8 cellular contexts compared by ENCODE assay signal in genomic region chr14:88562831-88563686, GRCh38. TPM values are rescaled to one million over a fixed set of nuclear protein-coding genes. Genes with fewer than 3 reads are reported as not detected.
A peak's percentile ranks its signal among the peaks of the same experiment; 100 is the strongest.
DNase-seq lines count a peak whose midpoint lies in the region; ATAC-seq and TF ChIP-seq lines count a peak whose summit lies in the region.

Gene ZC3H14, plus strand, starts transcription at chr14:88563037. Its CDS starts 97 bp downstream, at chr14:88563134.

- H3K4me1 ChIP-seq in esophagus (ENCODE audit: control insufficient read depth in 2 of 2, insufficient read depth in 2 of 2, low read length in 1 of 2) (peaks cover 0 to 3% of the 10 kb centered on the region in 2 donors), muscle layer of colon (ENCODE audit: insufficient read depth, low read length) (peaks cover 17% of the 10 kb centered on the region)

- H3K9ac ChIP-seq in muscle layer of colon (ENCODE audit: low read length) = peak within 1 kb of the TSS; percentile 20

- H3K27ac Mint-ChIP-seq in activated T-cell treated with anti-CD3 and anti-CD28 coated beads, Interleukin-2, amount 50 U/mL, for 24 hours = peak within 1 kb of the TSS; percentile 95

- no peak for TF ChIP-seq RAD21 in Ishikawa (IDR thresholded peaks at IDR 0.05; ENCODE audit: low read depth)

- peaks cover 34% of the 10 kb centered on the region for H3K36me3 Mint-ChIP-seq in activated T-cell treated with anti-CD3 and anti-CD28 coated beads, Interleukin-2, amount 50 U/mL, for 24 hours (ENCODE audit: low read depth)

- WGBS in esophagus, 2 donors = 1% methylated on average over 65 to 99 of the region's 99 CpGs

- H3K4me1 Mint-ChIP-seq in activated T-cell treated with anti-CD3 and anti-CD28 coated beads, Interleukin-2, amount 50 U/mL, for 24 hours (ENCODE audit: low read depth) = peaks cover 35% of the 10 kb centered on the region

- H3K36me3 ChIP-seq in esophagus (ENCODE audit: control insufficient read depth in 2 of 2, insufficient read depth in 2 of 2, low read length in 1 of 2) (peaks cover 0 to 1% of the 10 kb centered on the region in 2 donors), muscle layer of colon (ENCODE audit: insufficient read depth, low read length) (peaks cover 6% of the 10 kb centered on the region)

- H3K4me3 ChIP-seq in esophagus (ENCODE audit: low read depth in 1 of 2, low read length in 2 of 2) (peak within 1 kb of the TSS; percentile 88 to 96), muscle layer of colon (ENCODE audit: low read depth in 1 of 2, low read length in 2 of 2) (peak within 1 kb of the TSS; percentile 51 to 95)

- no peaks in the 10 kb centered on the region for H3K9me3 ChIP-seq in esophagus (ENCODE audit: control insufficient read depth in 2 of 2, insufficient read depth in 1 of 2, low read depth in 1 of 2, low read length in 1 of 2)
- no peaks in the 10 kb centered on the region for H3K9me3 ChIP-seq in muscle layer of colon (ENCODE audit: low read length)

- H3K27ac ChIP-seq in esophagus (ENCODE audit: low read depth in 2 of 2, low read length in 1 of 2) (peak within 1 kb of the TSS; percentile 83 to 90), muscle layer of colon (ENCODE audit: low read depth, low read length) (peak within 1 kb of the TSS; percentile 89)

- no peak for TF ChIP-seq EP300 in Ishikawa (IDR thresholded peaks at IDR 0.05; ENCODE audit: borderline replicate concordance)

- peaks cover 14% of the 10 kb centered on the region for H3K27me3 Mint-ChIP-seq in activated T-cell treated with anti-CD3 and anti-CD28 coated beads, Interleukin-2, amount 50 U/mL, for 24 hours

- DNase-seq in DMS53 treated with DMSO at 0.1 percent for 48 hours (lab: John Stamatoyannopoulos, UW; ENCODE audit: unreplicated experiment) = peak; percentile 58
- peak; percentile 93 for DNase-seq in activated T-cell treated with anti-CD3 and anti-CD28 coated beads, Interleukin-2, amount 50 U/mL, for 24 hours
- DNase-seq in stimulated activated CD8-positive, alpha-beta memory T cell treated with anti-CD3 and anti-CD28 coated beads, Interleukin-7, amount 100 ng/mL, for 4 hours (ENCODE audit: low read depth in 2 of 2) = peak; percentile 76 to 83

- peak within 1 kb of the TSS; percentile 94 for H3K4me3 Mint-ChIP-seq in activated T-cell treated with anti-CD3 and anti-CD28 coated beads, Interleukin-2, amount 50 U/mL, for 24 hours

- no peaks in the 10 kb centered on the region for H3K9me3 Mint-ChIP-seq in activated T-cell treated with anti-CD3 and anti-CD28 coated beads, Interleukin-2, amount 50 U/mL, for 24 hours

- H3K27me3 ChIP-seq in esophagus (ENCODE audit: control insufficient read depth in 1 of 2, insufficient read depth in 2 of 2, low read length in 2 of 2) = no peaks in the 10 kb centered on the region
- H3K27me3 ChIP-seq in muscle layer of colon (ENCODE audit: control insufficient read depth in 1 of 2, insufficient read depth in 2 of 2, low read length in 2 of 2) = no peaks in the 10 kb centered on the region

- peak; percentile 95 for ATAC-seq in GM21576 (IDR thresholded peaks at IDR 0.05; ENCODE audit: unreplicated experiment)

TF ChIP-seq in Ishikawa, 13 proteins besides CTCF, POLR2A, EP300 and RAD21 (continues in another document):
- TF ChIP-seq USF1 (IDR thresholded peaks at IDR 0.05) = no peak
- peak; percentile 84 for TF ChIP-seq TAF1 (IDR thresholded peaks at IDR 0.05; ENCODE audit: low read depth)
- TF ChIP-seq EGR1 (IDR thresholded peaks at IDR 0.05) = peak; percentile 93
- no peak for TF ChIP-seq CEBPB (IDR thresholded peaks at IDR 0.05)
- TF ChIP-seq CREB1 (IDR thresholded peaks at IDR 0.05; ENCODE audit: low read depth) = no peak
- peak; percentile 54; the same call in 1 of the 2 replicates for TF ChIP-seq TCF12 (IDR thresholded peaks at IDR 0.05; ENCODE audit: low read depth)
- no peak for TF ChIP-seq FOXM1 (IDR thresholded peaks at IDR 0.05; ENCODE audit: borderline replicate concordance, low read depth)
- TF ChIP-seq YY1 (IDR thresholded peaks at IDR 0.05; ENCODE audit: low read depth) = no peak
- TF ChIP-seq REST (IDR thresholded peaks at IDR 0.05; ENCODE audit: low read depth) = no peak
- no peak; the same call in none of the 2 replicates for TF ChIP-seq ZBTB7A (IDR thresholded peaks at IDR 0.05; ENCODE audit: low read depth)
- TF ChIP-seq NFIC (IDR thresholded peaks at IDR 0.05) = no peak
- TF ChIP-seq TEAD4 (IDR thresholded peaks at IDR 0.05) = 0 out of 2 replicates have a peak, but pooled peaks have one; percentile 15

TF ChIP-seq in PFSK-1, 5 proteins besides CTCF, POLR2A, EP300 and RAD21:
- TF ChIP-seq TAF1 (IDR thresholded peaks at IDR 0.05; ENCODE audit: borderline replicate concordance, insufficient read depth, low read length) = 0 out of 2 replicates have a peak, but pooled peaks have one; percentile 11
- peak; percentile 20 for TF ChIP-seq FOXP2 (optimal IDR thresholded peaks at IDR 0.05; ENCODE audit: borderline replicate concordance, extremely low read depth, extremely low read length, insufficient read depth)
- TF ChIP-seq SIN3A (IDR thresholded peaks at IDR 0.05; ENCODE audit: borderline replicate concordance, insufficient read depth, low read length) = no peak
- TF ChIP-seq POLR2AphosphoS5 (IDR thresholded peaks at IDR 0.05; ENCODE audit: low read depth, low read length) = peak; percentile 58; the same call in 1 of the 2 replicates
- TF ChIP-seq REST (IDR thresholded peaks at IDR 0.05; ENCODE audit: insufficient read depth in 1 of 2, low read depth in 2 of 2, low read length in 2 of 2) = no peak

RNA-seq across cellular contexts. Expression of gene ZC3H14, which starts in this region (rescaled TPM):
- polyA plus RNA-seq in PFSK-1 (2012; ENCODE audit: insufficient read length, low read depth) = 51.4 TPM
- 10 to 100 TPM; 12.7 to 17.5 TPM for polyA plus RNA-seq in esophagus

Comparison
In these comparisons a context has a peak if more than half of its experiments do, and no peak if none do; other contexts are left out.
1. Peak in every context shown above with its lines: DNase-seq, ATAC-seq, H3K4me3 ChIP-seq and H3K27ac ChIP-seq.